9 cellular contexts compared by ENCODE assay signal in genomic region chr1:16013220-16013907, GRCh38. TPM values are rescaled to one million over a fixed set of nuclear protein-coding genes. Genes with fewer than 3 reads are reported as not detected.
DNase-seq lines count a peak whose midpoint lies in the region; TF ChIP-seq lines count a peak whose summit lies in the region.
"Had no signal": no experiment of that assay in that cellular context is flagged by ENCODE, and none has a peak within 500 bp of the region (broad histone marks: within the 10 kb centered on the region; RNA-seq: fewer than 3 reads in every experiment).

No MANE protein-coding gene starts in this region.

- in situ Hi-C loops in brain microvascular endothelial cell (cut with HindIII; ENCODE audit: low pct_ligation_motif_present, low sequenced_read_pairs): no loop called here

- no peak overlapping the region for H3K27ac ChIP-seq in brain microvascular endothelial cell

- no peaks in the 10 kb centered on the region for H3K27me3 ChIP-seq in brain microvascular endothelial cell (replicated peaks)

- H3K36me3 ChIP-seq in brain microvascular endothelial cell (replicated peaks): no peaks in the 10 kb centered on the region

- TF ChIP-seq CTCF in brain microvascular endothelial cell (IDR thresholded peaks at IDR 0.05; ENCODE audit: low read depth, low read length, missing control alignments): no peak

- H3K4me3 ChIP-seq in brain microvascular endothelial cell (ENCODE audit: low read depth, low read length): peak overlapping the region; percentile 40

- peak; percentile 64 for DNase-seq in SIG-M5 treated with dmso at 0.1 percent for 504 hours (lab: John Stamatoyannopoulos, UW; ENCODE audit: unreplicated experiment)
- no peak for DNase-seq in SIG-M5 (lab: John Stamatoyannopoulos, UW)
- DNase-seq in T follicular helper cell (ENCODE audit: low read depth): peak; percentile 15
- DNase-seq in brain microvascular endothelial cell: peak; percentile 52
- peak; percentile 47 for DNase-seq in kidney tubule cell (ENCODE audit: low spot score)
- DNase-seq in stimulated activated CD4-positive, alpha-beta T cell treated with anti-CD3 and anti-CD28 coated beads, Interleukin-4, amount 100 ng/mL, for 48 hours (ENCODE audit: low read depth in 2 of 2): peak; percentile 23 to 35
- no peak for DNase-seq in HT-29 (ENCODE audit: low spot score)
- DNase-seq in SK-N-DZ (ENCODE audit: low spot score): no peak

RNA-seq across cellular contexts. Expression of gene HSPB7, which starts 4.5 kb away (rescaled TPM):
- not detected in 2 replicates for total RNA-seq in HT-29 (2014; rRNA removed; shearing (Covaris generic))
- 0.06 and 0.25 TPM in 2 replicates for polyA plus RNA-seq in SK-N-DZ (2014; cell fraction: cytosol; rRNA removed)
- 0.09 TPM in 1 of 2 replicates, not detected in the other for polyA plus RNA-seq in SK-N-DZ (2014; cell fraction: nucleus; rRNA removed)
- total RNA-seq: glomerular endothelial cell had no signal

RNA-seq across cellular contexts. Expression of gene CLCNKA, which starts 8.5 kb away (rescaled TPM):
- not detected in 2 replicates for total RNA-seq in HT-29 (2014; rRNA removed; shearing (Covaris generic))
- polyA plus RNA-seq in SK-N-DZ (2014; cell fraction: cytosol; rRNA removed): not detected in 2 replicates
- polyA plus RNA-seq in SK-N-DZ (2014; cell fraction: nucleus; rRNA removed): not detected in 2 replicates
- total RNA-seq: glomerular endothelial cell had no signal

RNA-seq across cellular contexts. Expression of gene SRARP, which starts 9.3 kb away (rescaled TPM):
- total RNA-seq in HT-29 (2014; rRNA removed; shearing (Covaris generic)): not detected in 2 replicates
- polyA plus RNA-seq in SK-N-DZ (2014; cell fraction: cytosol; rRNA removed): not detected in 2 replicates
- not detected in 2 replicates for polyA plus RNA-seq in SK-N-DZ (2014; cell fraction: nucleus; rRNA removed)
- total RNA-seq: glomerular endothelial cell had no signal

RNA-seq across cellular contexts. Expression of gene CLCNKB, which starts 30.2 kb away (rescaled TPM):
- not detected in 2 replicates for total RNA-seq in HT-29 (2014; rRNA removed; shearing (Covaris generic))
- 0.65 TPM in 1 of 2 replicates, not detected in the other for polyA plus RNA-seq in SK-N-DZ (2014; cell fraction: cytosol; rRNA removed)
- polyA plus RNA-seq in SK-N-DZ (2014; cell fraction: nucleus; rRNA removed): 0.12 TPM in 1 of 2 replicates, not detected in the other
- total RNA-seq: glomerular endothelial cell had no signal

RNA-seq across cellular contexts. Expression of gene ZBTB17, which starts 37.5 kb away (rescaled TPM):
- 44.1 and 45.5 TPM in 2 replicates for total RNA-seq in HT-29 (2014; rRNA removed; shearing (Covaris generic))
- 30.0 and 32.6 TPM in 2 replicates for polyA plus RNA-seq in SK-N-DZ (2014; cell fraction: cytosol; rRNA removed)
- polyA plus RNA-seq in SK-N-DZ (2014; cell fraction: nucleus; rRNA removed): 143 and 161 TPM in 2 replicates

Comparison
In these comparisons a context has a peak if more than half of its experiments do, and no peak if none do; other contexts are left out.
1. DNase-seq: peak in SIG-M5 treated with dmso at 0.1 percent for 504 hours (single experiment), T follicular helper cell (single experiment), brain microvascular endothelial cell (single experiment), kidney tubule cell (single experiment) and stimulated activated CD4-positive, alpha-beta T cell treated with anti-CD3 and anti-CD28 coated beads, Interleukin-4, amount 100 ng/mL, for 48 hours (2 of 2); none in SIG-M5 (single experiment), HT-29 (single experiment) and SK-N-DZ (single experiment).